In the genomic region with DNA sequence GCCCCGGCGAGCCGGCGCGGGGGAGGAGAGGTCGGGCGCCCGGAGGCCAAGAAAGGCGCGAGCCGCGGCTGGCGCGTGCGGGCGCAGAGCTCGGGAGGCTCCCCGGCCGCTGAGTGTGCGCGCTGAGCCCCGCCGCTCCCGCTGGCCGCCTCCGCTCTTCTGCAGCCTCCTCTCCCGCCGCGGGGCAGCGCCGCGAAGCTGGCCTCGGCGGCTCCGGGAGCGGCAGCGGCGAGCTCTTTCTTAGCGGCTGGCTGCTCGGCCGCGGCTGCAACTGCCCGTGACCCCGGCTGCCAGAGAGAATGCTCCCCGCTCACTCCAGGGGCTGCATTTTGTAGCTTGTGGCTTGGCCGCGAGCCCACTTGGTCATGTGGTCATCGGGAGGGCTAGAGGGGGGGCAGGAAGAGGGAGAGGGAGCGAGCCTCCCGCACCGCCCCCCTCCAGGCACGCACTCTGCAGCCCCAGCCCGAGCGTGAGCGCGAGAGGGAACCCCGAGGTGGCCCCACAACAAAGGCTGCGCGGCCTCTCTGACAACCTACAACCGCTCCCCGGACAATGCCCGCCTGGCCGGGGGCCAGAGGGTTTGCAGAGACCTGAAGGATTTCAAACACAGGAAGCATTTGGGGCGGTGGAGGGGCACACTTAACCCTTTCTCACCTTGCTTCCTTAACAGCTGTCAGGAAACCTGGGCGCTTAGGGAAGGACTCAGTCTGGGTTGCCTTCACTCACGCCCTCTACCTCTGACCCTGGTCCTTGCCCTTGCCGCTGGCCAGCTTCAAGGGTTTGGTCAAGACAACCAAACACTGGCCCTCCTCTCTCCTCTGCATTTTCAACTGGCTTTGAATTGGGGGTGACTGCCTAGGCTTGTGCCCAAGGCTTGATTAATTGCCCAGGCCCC, we compare ENCODE assay signal across 8 cellular contexts. TPM values are rescaled to one million over a fixed set of nuclear protein-coding genes. Genes with fewer than 3 reads are reported as not detected.
DNase-seq lines count a peak whose midpoint lies in the region; ATAC-seq and TF ChIP-seq lines count a peak whose summit lies in the region.

A gene with protein sequence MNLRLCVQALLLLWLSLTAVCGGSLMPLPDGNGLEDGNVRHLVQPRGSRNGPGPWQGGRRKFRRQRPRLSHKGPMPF (minus strand): TSS at position 305 of the 895 bp plus-strand sequence. CDS start 326 bp downstream, outside the sequence.

- TF ChIP-seq CTCF in GM12875 (IDR thresholded peaks at IDR 0.05; ENCODE audit: borderline replicate concordance, insufficient read depth, low read depth, low read length): no peak
- TF ChIP-seq CTCF in WERI-Rb-1 (IDR thresholded peaks at IDR 0.05; ENCODE audit: low read depth, low read length): no peak
- no peak for TF ChIP-seq CTCF in esophagus muscularis mucosa (IDR thresholded peaks at IDR 0.05)

- H3K27ac ChIP-seq in HUES64 (ENCODE audit: low read depth, low read length) (no peak within 1 kb of the TSS), WERI-Rb-1 (peak within 1 kb of the TSS; percentile 61), esophagus muscularis mucosa (replicated peaks in 1 of 4) (peak within 1 kb of the TSS in 3 of 4 donors; percentile 15 to 61 (median 53))

- TF ChIP-seq EP300 in esophagus muscularis mucosa (IDR thresholded peaks at IDR 0.05): no peak

- peak within 1 kb of the TSS; percentile 67 to 89 (median 76) for H3K4me3 Mint-ChIP-seq in naive B cell

- H3K9ac ChIP-seq in HUES64 (ENCODE audit: low read depth, low read length): 0 out of 2 replicates have a peak within 1 kb of the TSS, but pooled peaks have one; percentile 26

- ATAC-seq in naive B cell (ENCODE audit: low read depth in 2 of 2): peak; percentile 48 to 49
- ATAC-seq in GM18519 (IDR thresholded peaks at IDR 0.05; ENCODE audit: low FRiP score, unreplicated experiment): no peak

- TF ChIP-seq POLR2A in esophagus muscularis mucosa (IDR thresholded peaks at IDR 0.05; ENCODE audit: low read depth): no peak

- peak; percentile 40 for DNase-seq in ACHN
- peak; percentile 33 for DNase-seq in WERI-Rb-1
- peak; percentile 77 for DNase-seq in esophagus muscularis mucosa (ENCODE audit: extremely low spot score)
- DNase-seq in naive B cell: no peak
- no peak for DNase-seq in SW 1271 (lab: John Stamatoyannopoulos, UW)

- H3K27me3 Mint-ChIP-seq in naive B cell: peaks cover 15 to 36% (median 35%) of the 10 kb centered on the region in 3 donors

- H3K36me3 ChIP-seq in HUES64 (ENCODE audit: insufficient read depth, low read length): no peaks in the 10 kb centered on the region
- H3K36me3 ChIP-seq in WERI-Rb-1: no peaks in the 10 kb centered on the region
- no peaks in the 10 kb centered on the region for H3K36me3 ChIP-seq in esophagus muscularis mucosa

- peaks cover 11 to 18% (median 15%) of the 10 kb centered on the region in 3 donors for H3K4me1 Mint-ChIP-seq in naive B cell

- under 1% methylated on average over 63 of the region's 67 CpGs for WGBS in HUES64
- WGBS in esophagus muscularis mucosa: 34% methylated on average over 15 of the region's 67 CpGs

- no peak within 1 kb of the TSS for H3K27ac Mint-ChIP-seq in naive B cell

- peaks cover 6% of the 10 kb centered on the region for H3K4me1 ChIP-seq in HUES64 (ENCODE audit: insufficient read depth, low read length)
- peaks cover 15 to 26% (median 18%) of the 10 kb centered on the region in 4 donors for H3K4me1 ChIP-seq in esophagus muscularis mucosa

- no peaks in the 10 kb centered on the region for H3K36me3 Mint-ChIP-seq in naive B cell

- intact Hi-C loops in esophagus muscularis mucosa (cut with DNase I): no loop called here

- peaks cover 0 to 1% (median 0%) of the 10 kb centered on the region in 7 donors for H3K9me3 Mint-ChIP-seq in naive B cell

- H3K9me3 ChIP-seq in HUES64 (ENCODE audit: insufficient read depth, low read depth, low read length): no peaks in the 10 kb centered on the region
- no peaks in the 10 kb centered on the region for H3K9me3 ChIP-seq in WERI-Rb-1 (ENCODE audit: severe bottlenecking)
- no peaks in the 10 kb centered on the region for H3K9me3 ChIP-seq in esophagus muscularis mucosa

- H3K4me3 ChIP-seq in GM12875 (ENCODE audit: low read depth, low read length) (peak within 1 kb of the TSS; percentile 32), HUES64 (ENCODE audit: low read length) (peak within 1 kb of the TSS; percentile 56), WERI-Rb-1 (ENCODE audit: low read depth, low read length) (peak within 1 kb of the TSS; percentile 48), esophagus muscularis mucosa (peak within 1 kb of the TSS; percentile 52 to 65 (median 56))

- in situ Hi-C loops in ACHN (cut with HindIII; ENCODE audit: low pct_ligation_motif_present, low pct_unique_long_range_greater_than_20kb, low sequenced_read_pairs): no loop called here

- H3K27me3 ChIP-seq in HUES64 (ENCODE audit: insufficient read depth, low read length) (peaks cover 66% of the 10 kb centered on the region), WERI-Rb-1 (ENCODE audit: insufficient read depth, low read depth, severe bottlenecking) (peaks cover 13% of the 10 kb centered on the region), esophagus muscularis mucosa (no peaks in the 10 kb centered on the region)

RNA-seq across cellular contexts. Expression of the gene that starts here (rescaled TPM):
- polyA plus RNA-seq in HUES64 (2013, experiment 1 of 2): 1.1 TPM
- 2.7 TPM for polyA plus RNA-seq in HUES64 (2013, experiment 2 of 2)
- total RNA-seq in esophagus muscularis mucosa: under 1 TPM; 0.42 to 0.99 (median 0.78) TPM
- not detected for polyA plus RNA-seq in naive B cell (ENCODE audit: low read depth in 6 of 6)

Comparison
In these comparisons a context has a peak if more than half of its experiments do, and no peak if none do; other contexts are left out.
1. Peak in DNase-seq, H3K4me3 ChIP-seq and H3K27ac ChIP-seq in esophagus muscularis mucosa; RNA of the gene not detected or under 1 TPM.
2. Peak in ATAC-seq in naive B cell; RNA of the gene not detected or under 1 TPM.
3. DNase-seq: peak in ACHN (single experiment) and WERI-Rb-1 (single experiment); none in naive B cell (single experiment) and SW 1271 (0 of 2).
4. Peak in every context shown above with its lines, with median percentiles within 50 percentile points of each other: H3K4me3 ChIP-seq.